1 cellular context compared by ENCODE assay signal in genomic region chr20:34997171-34997570, GRCh38.
TF ChIP-seq lines count a peak whose summit lies in the region.

No MANE protein-coding gene starts in this region.

TF ChIP-seq in IMR-90, 13 proteins besides CTCF, POLR2A, EP300 and RAD21 (continued from another document):
- TF ChIP-seq, protein P1, sequence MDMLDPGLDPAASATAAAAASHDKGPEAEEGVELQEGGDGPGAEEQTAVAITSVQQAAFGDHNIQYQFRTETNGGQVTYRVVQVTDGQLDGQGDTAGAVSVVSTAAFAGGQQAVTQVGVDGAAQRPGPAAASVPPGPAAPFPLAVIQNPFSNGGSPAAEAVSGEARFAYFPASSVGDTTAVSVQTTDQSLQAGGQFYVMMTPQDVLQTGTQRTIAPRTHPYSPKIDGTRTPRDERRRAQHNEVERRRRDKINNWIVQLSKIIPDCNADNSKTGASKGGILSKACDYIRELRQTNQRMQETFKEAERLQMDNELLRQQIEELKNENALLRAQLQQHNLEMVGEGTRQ (IDR thresholded peaks at IDR 0.05; ENCODE audit: low read depth, low read length) = no peak
- TF ChIP-seq CEBPB (IDR thresholded peaks at IDR 0.05; ENCODE audit: low read depth, low read length) (no peak), RFX5 (IDR thresholded peaks at IDR 0.05; ENCODE audit: low read depth, low read length) (no peak), SMC3 (IDR thresholded peaks at IDR 0.05; ENCODE audit: low read depth, low read length) (no peak), CHD1 (IDR thresholded peaks at IDR 0.05; ENCODE audit: low read depth, low read length) (no peak), MAFK (IDR thresholded peaks at IDR 0.05; ENCODE audit: low read depth, low read length) (no peak), BHLHE40 (IDR thresholded peaks at IDR 0.05; ENCODE audit: low read depth, low read length) (no peak), ELK1 (IDR thresholded peaks at IDR 0.05; ENCODE audit: borderline replicate concordance, low read depth, low read length) (no peak), MAZ (IDR thresholded peaks at IDR 0.05; ENCODE audit: borderline replicate concordance, low read depth, low read length) (no peak)
